ENCODE assay signal across 17 cellular contexts in genomic region chr1:161705537-161705936, GRCh38. TPM values are rescaled to one million over a fixed set of nuclear protein-coding genes. Genes with fewer than 3 reads are reported as not detected.
DNase-seq lines count a peak whose midpoint lies in the region; ATAC-seq and TF ChIP-seq lines count a peak whose summit lies in the region.
"Had no signal": no experiment of that assay in that cellular context is flagged by ENCODE, and none has a peak within 500 bp of the region (broad histone marks: within the 10 kb centered on the region; RNA-seq: fewer than 3 reads in every experiment).

No MANE protein-coding gene starts in this region.

- H3K4me3 ChIP-seq in GM06990 (replicated peaks; ENCODE audit: low read depth, low read length) (no peak overlapping the region), fibroblast of lung (replicated peaks in 1 of 4; ENCODE audit: control extremely low read depth in 1 of 4, insufficient read depth in 1 of 4, low read depth in 3 of 4, low read length in 4 of 4) (no peak overlapping the region), WERI-Rb-1 (ENCODE audit: low read depth, low read length) (no peak overlapping the region), PC-9 (no peak overlapping the region)
- H3K4me3 ChIP-seq: adrenal gland, gastrocnemius medialis had no signal

- DNase-seq in GM06990 (ENCODE audit: extremely low read depth, insufficient read length), result peak; percentile 58
- no peak for DNase-seq in fibroblast of lung (ENCODE audit: low read depth in 2 of 2)
- DNase-seq in WERI-Rb-1, result no peak
- DNase-seq in SHP77 treated with DMSO at 0.1 percent for 48 hours (lab: John Stamatoyannopoulos, UW), result no peak
- no peak for DNase-seq in islet precursor cell
- no peak for DNase-seq in PC-9
- DNase-seq: activated CD4-positive, alpha-beta T cell treated with anti-CD3 and anti-CD28 coated beads, Interleukin-2, amount 50 U/mL, for 48 hours; activated T-cell treated with anti-CD3 and anti-CD28 coated beads, Interleukin-2, amount 50 U/mL, for 72 hours; adrenal gland; gastrocnemius medialis; NCI-H1930; occipital lobe had no signal

- no peaks in the 10 kb centered on the region for H3F3A ChIP-seq in PC-9 (ENCODE audit: insufficient read depth, low read depth)

- no peak overlapping the region for H2AFZ ChIP-seq in fibroblast of lung (ENCODE audit: low read length)
- H2AFZ ChIP-seq in PC-9, result no peak overlapping the region

- H3K9me3 ChIP-seq in fibroblast of lung (ENCODE audit: control insufficient read depth, insufficient read depth, low read depth, low read length) (no peaks in the 10 kb centered on the region), WERI-Rb-1 (ENCODE audit: severe bottlenecking) (peaks cover 2% of the 10 kb centered on the region), PC-9 (ENCODE audit: insufficient read depth, low read depth) (no peaks in the 10 kb centered on the region)
- H3K9me3 ChIP-seq: adrenal gland, gastrocnemius medialis had no signal

- H3K79me2 ChIP-seq in fibroblast of lung (ENCODE audit: control insufficient read depth, insufficient read depth, low read length) (no peaks in the 10 kb centered on the region), PC-9 (ENCODE audit: low read depth) (no peaks in the 10 kb centered on the region)

- peaks cover 2% of the 10 kb centered on the region for H3K36me3 ChIP-seq in GM06990 (ENCODE audit: control insufficient read depth, insufficient read depth, low read length)
- H3K36me3 ChIP-seq in fibroblast of lung (ENCODE audit: control insufficient read depth, insufficient read depth, low read length), result no peaks in the 10 kb centered on the region
- no peaks in the 10 kb centered on the region for H3K36me3 ChIP-seq in WERI-Rb-1
- H3K36me3 ChIP-seq in PC-9 (ENCODE audit: low read depth), result no peaks in the 10 kb centered on the region
- H3K36me3 ChIP-seq: adrenal gland, gastrocnemius medialis had no signal

- H3K4me2 ChIP-seq in fibroblast of lung (ENCODE audit: extremely low read depth, insufficient read depth, low read length) (no peak overlapping the region), PC-9 (no peak overlapping the region)

- POLR2A ChIA-PET in PC-9 (lab: Charles Lee; ENCODE audit: unreplicated experiment), result no interaction called here

- H3K9ac ChIP-seq in fibroblast of lung (ENCODE audit: insufficient read depth, low read length), result no peak overlapping the region

- H3K27ac ChIP-seq in fibroblast of lung (ENCODE audit: insufficient read depth, low read length), result peak overlapping the region; percentile 81
- no peak overlapping the region for H3K27ac ChIP-seq in WERI-Rb-1
- H3K27ac ChIP-seq in PC-9, result no peak overlapping the region
- H3K27ac ChIP-seq: adrenal gland had no signal

- ATAC-seq in GM21447 (IDR thresholded peaks at IDR 0.05; ENCODE audit: unreplicated experiment) (peak; percentile 21), HG03571 (IDR thresholded peaks at IDR 0.05; ENCODE audit: unreplicated experiment) (peak; percentile 40)
- ATAC-seq: activated T-cell treated with anti-CD3 and anti-CD28 coated beads, Interleukin-2, amount 50 U/mL, for 72 hours had no signal

- no TSS peak for BruUV-seq in PC-9 (replicated peaks; lab: Mats Ljungman, UMichigan)

- H3K9me2 ChIP-seq in PC-9 (ENCODE audit: insufficient read depth), result no peaks in the 10 kb centered on the region

- H4K20me1 ChIP-seq in fibroblast of lung (ENCODE audit: control insufficient read depth, extremely low read depth, insufficient read depth, low read length) (no peaks in the 10 kb centered on the region), PC-9 (ENCODE audit: insufficient read depth) (no peaks in the 10 kb centered on the region)

- TF ChIP-seq CTCF in GM06990 (IDR thresholded peaks at IDR 0.05; ENCODE audit: insufficient read depth, low read length, poor library complexity, severe bottlenecking) (no peak), fibroblast of lung (conservative IDR thresholded peaks at IDR 0.05 in 1 of 2, IDR thresholded peaks at IDR 0.05 in 1 of 2; ENCODE audit: low read depth in 1 of 2, low read length in 2 of 2) (no peak), WERI-Rb-1 (IDR thresholded peaks at IDR 0.05; ENCODE audit: low read depth, low read length) (no peak), PC-9 (conservative IDR thresholded peaks at IDR 0.05) (no peak)

- intact Hi-C loops in PC-9 (cut with micrococcal nuclease; ENCODE audit: unreplicated experiment), result no loop called here

- CTCF ChIA-PET in PC-9 (lab: Charles Lee), result no interaction called here

- H3K4me1 ChIP-seq in fibroblast of lung (ENCODE audit: control insufficient read depth, extremely low read depth, insufficient read depth, low read length), result peaks cover 7% of the 10 kb centered on the region
- 0 out of 2 replicates have a peak, but pooled peaks cover 4% of the 10 kb centered on the region for H3K4me1 ChIP-seq in PC-9 (replicated peaks; ENCODE audit: insufficient read depth)
- H3K4me1 ChIP-seq: adrenal gland, gastrocnemius medialis had no signal

- no peaks in the 10 kb centered on the region for H3K27me3 ChIP-seq in GM06990 (replicated peaks; ENCODE audit: control insufficient read depth, insufficient read depth, low read length)
- no peaks in the 10 kb centered on the region for H3K27me3 ChIP-seq in fibroblast of lung (ENCODE audit: control insufficient read depth, insufficient read depth, low read length)
- H3K27me3 ChIP-seq in WERI-Rb-1 (ENCODE audit: insufficient read depth, low read depth, severe bottlenecking), result peaks cover 94% of the 10 kb centered on the region
- no peaks in the 10 kb centered on the region for H3K27me3 ChIP-seq in PC-9 (ENCODE audit: insufficient read depth, low read depth)
- H3K27me3 ChIP-seq: adrenal gland, gastrocnemius medialis had no signal

RNA-seq across cellular contexts. Expression of gene FCRLA, which starts 1.5 kb away (rescaled TPM):
- total RNA-seq in fibroblast of lung, result under 0.01 and 0.17 TPM in 2 replicates
- 0.56 and 0.68 TPM in 2 replicates for polyA plus RNA-seq in fibroblast of lung
- 0.41 and 0.50 TPM in 2 replicates for polyA plus RNA-seq in fibroblast of lung (2012)
- 0.37 TPM in 1 of 2 replicates, not detected in the other for polyA minus RNA-seq in fibroblast of lung (ENCODE audit: low replicate concordance)
- total RNA-seq in PC-9 (2021), result 0.20 TPM in 1 of 2 replicates, not detected in the other
- total RNA-seq: gastrocnemius medialis, H1, mesothelial cell of epicardium, occipital lobe had no signal
- polyA plus RNA-seq: H1 had no signal

RNA-seq across cellular contexts. Expression of gene FCRLB, which starts 15.8 kb away (rescaled TPM):
- 0.77 and 1.2 TPM in 2 replicates for total RNA-seq in fibroblast of lung
- 0.45 and 1.1 TPM in 2 replicates for polyA plus RNA-seq in fibroblast of lung
- polyA plus RNA-seq in fibroblast of lung (2012), result 0.38 and 1.9 TPM in 2 replicates
- 0.15 and 1.1 TPM in 2 replicates for polyA minus RNA-seq in fibroblast of lung (ENCODE audit: low replicate concordance)
- total RNA-seq in PC-9 (2021), result 1.0 and 1.5 TPM in 2 replicates
- total RNA-seq: gastrocnemius medialis had no signal

RNA-seq across cellular contexts. Expression of gene FCGR2B, which starts 42.6 kb away (rescaled TPM):
- total RNA-seq in fibroblast of lung (not detected in 2 replicates), PC-9 (2021) (not detected in 2 replicates)
- not detected in 2 replicates for polyA plus RNA-seq in fibroblast of lung
- polyA plus RNA-seq in fibroblast of lung (2012), result not detected in 2 replicates
- polyA minus RNA-seq in fibroblast of lung (ENCODE audit: low replicate concordance), result 0.33 TPM in 1 of 2 replicates, not detected in the other
- total RNA-seq: activated T-cell treated with anti-CD3 and anti-CD28 coated beads, Interleukin-2, amount 50 U/mL, for 72 hours; H1; M059J; mesothelial cell of epicardium had no signal

RNA-seq across cellular contexts. Expression of gene DUSP12, which starts 44.0 kb away (rescaled TPM):
- total RNA-seq in fibroblast of lung (34.2 and 35.8 TPM in 2 replicates), PC-9 (2021) (21.0 and 23.6 TPM in 2 replicates)
- polyA plus RNA-seq in fibroblast of lung, result 35.6 and 36.1 TPM in 2 replicates
- polyA plus RNA-seq in fibroblast of lung (2012), result 22.7 and 25.2 TPM in 2 replicates
- 0.41 and 6.0 TPM in 2 replicates for polyA minus RNA-seq in fibroblast of lung (ENCODE audit: low replicate concordance)
